ENCODE assay signal across 15 cellular contexts in the genomic region with DNA sequence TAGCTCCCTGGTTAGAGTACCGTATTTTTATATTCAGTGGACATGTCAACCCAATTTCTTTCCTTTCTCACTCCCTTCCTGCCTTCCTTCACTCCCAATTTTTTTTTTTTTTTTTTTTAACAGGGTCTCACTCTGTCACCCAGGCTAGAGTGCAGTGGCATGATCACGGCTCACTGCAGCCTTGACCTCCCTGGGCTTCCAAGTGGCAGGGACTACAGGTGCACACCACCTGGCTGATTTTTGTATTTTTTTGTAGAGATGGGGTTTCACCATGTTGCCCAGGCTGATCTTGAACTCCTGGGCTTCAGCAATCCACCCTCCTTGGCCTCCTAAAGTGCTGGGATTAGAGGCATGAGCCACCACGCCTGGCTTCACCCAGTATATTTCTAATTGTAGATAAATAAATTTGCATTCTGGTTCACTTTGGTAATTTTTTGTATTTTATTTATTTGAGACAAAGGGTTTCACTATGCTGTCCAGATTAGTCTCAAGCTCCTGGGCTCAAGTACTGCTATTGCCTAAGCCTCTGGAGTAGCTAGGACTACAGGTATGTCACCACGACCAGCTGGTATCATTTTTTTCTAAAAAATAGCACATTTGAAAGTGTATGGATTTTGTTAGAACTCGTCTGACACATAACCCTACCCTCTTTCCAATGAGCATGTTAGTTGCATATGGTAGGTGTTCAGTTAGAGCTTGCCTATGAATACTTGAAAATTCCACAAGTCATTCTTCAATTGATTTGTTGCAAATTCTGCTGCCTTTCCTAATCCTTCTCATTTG. TPM values are rescaled to one million over a fixed set of nuclear protein-coding genes. Genes with fewer than 3 reads are reported as not detected.
DNase-seq lines count a peak whose midpoint lies in the region; ATAC-seq, FAIRE-seq and TF ChIP-seq lines count a peak whose summit lies in the region.
"Had no signal": no experiment of that assay in that cellular context is flagged by ENCODE, and none has a peak within 500 bp of the region (broad histone marks: within the 10 kb centered on the region; RNA-seq: fewer than 3 reads in every experiment).

No MANE protein-coding gene starts in this region.

- CTCF ChIA-PET in HCT116 (lab: Charles Lee): interaction anchor here (0.9 kb wide), 1 partner anchor 232 kb away, joined by 3 read pairs; no protein-coding TSS in a partner anchor

- peaks cover 28% of the 10 kb centered on the region for H4K20me1 ChIP-seq in HCT116 (ENCODE audit: insufficient read depth)

- FAIRE-seq in H54 (lab: Jason Lieb, UNC): no peak
- FAIRE-seq: endometrium had no signal

- ATAC-seq in HCT116 (peak; percentile 45), RWPE2 (ENCODE audit: low read depth) (peak; percentile 35), gastroesophageal sphincter (peak; percentile 50), psoas muscle (peak; percentile 31 to 53 (median 48))
- no peak for ATAC-seq in effector memory CD8-positive, alpha-beta T cell (replicated peaks)

- 55 to 89% methylated on average over 4 to 5 of the region's 5 CpGs for WGBS in gastroesophageal sphincter (ENCODE audit: low coverage in 1 of 2), 2 donors
- 41 to 57% (median 46%) methylated on average over 5 of the region's 5 CpGs for WGBS in psoas muscle, 3 donors

- no peak overlapping the region for H3K4me2 ChIP-seq in HCT116 (ENCODE audit: low read length)

- no peak overlapping the region for H3K4me3 ChIP-seq in HCT116 (replicated peaks in 1 of 2; ENCODE audit: low read depth in 1 of 2, low read length in 2 of 2)
- H3K4me3 ChIP-seq in RWPE2 (ENCODE audit: severe bottlenecking): no peak overlapping the region
- no peak overlapping the region for H3K4me3 ChIP-seq in gastroesophageal sphincter
- no peak overlapping the region for H3K4me3 ChIP-seq in psoas muscle
- H3K4me3 ChIP-seq: MG63, thoracic aorta had no signal

- H3K27me3 ChIP-seq in HCT116 (ENCODE audit: insufficient read depth, low read length): no peaks in the 10 kb centered on the region
- no peaks in the 10 kb centered on the region for H3K27me3 ChIP-seq in RWPE2 (ENCODE audit: insufficient read depth, poor library complexity, severe bottlenecking)
- H3K27me3 ChIP-seq in gastroesophageal sphincter: no peaks in the 10 kb centered on the region
- H3K27me3 ChIP-seq in psoas muscle (ENCODE audit: insufficient read depth in 3 of 3, low read length in 2 of 3): no peaks in the 10 kb centered on the region

- H3K36me3 ChIP-seq in HCT116 (ENCODE audit: control insufficient read depth in 1 of 2, insufficient read depth in 2 of 2, low read length in 2 of 2): peaks cover 25 to 28% of the 10 kb centered on the region in 2 experiments
- peaks cover 34% of the 10 kb centered on the region for H3K36me3 ChIP-seq in RWPE2 (ENCODE audit: low read depth)
- H3K36me3 ChIP-seq in gastroesophageal sphincter: peaks cover 26 to 33% of the 10 kb centered on the region in 2 donors
- H3K36me3 ChIP-seq in psoas muscle (ENCODE audit: insufficient read depth in 1 of 2, low read depth in 1 of 2): peaks cover 3 to 37% of the 10 kb centered on the region in 2 donors

- TF ChIP-seq POLR2A in HCT116 (IDR thresholded peaks at IDR 0.05; ENCODE audit: borderline replicate concordance, extremely low read depth, insufficient read depth, insufficient read length) (no peak), gastroesophageal sphincter (IDR thresholded peaks at IDR 0.05) (no peak), H54 (IDR thresholded peaks at IDR 0.05; ENCODE audit: low read depth, low read length) (no peak)

- H3K27ac Mint-ChIP-seq in effector memory CD8-positive, alpha-beta T cell: no peak overlapping the region
- H3K27ac Mint-ChIP-seq in mesothelial cell of epicardium: no peak overlapping the region

- POLR2A ChIA-PET in HCT116 (lab: Charles Lee): interaction anchor here (1.5 to 4.3 kb wide), 3 partner anchors 12 to 192 kb away, joined by 3 to 82 read pairs (median 7); a partner anchor contains a TSS

- H3K27me3 Mint-ChIP-seq in effector memory CD8-positive, alpha-beta T cell: no peaks in the 10 kb centered on the region
- no peaks in the 10 kb centered on the region for H3K27me3 Mint-ChIP-seq in mesothelial cell of epicardium (ENCODE audit: low read depth)

- H3K27ac ChIP-seq in HCT116 (ENCODE audit: low read depth, low read length) (peak overlapping the region; percentile 24), RWPE2 (ENCODE audit: poor library complexity, severe bottlenecking) (peak overlapping the region; percentile 96), gastroesophageal sphincter (peak overlapping the region in 2 of 4 donors; percentile 15 to 39), psoas muscle (peak overlapping the region; percentile 36)
- H3K27ac ChIP-seq: thoracic aorta, VCaP had no signal

- no peak overlapping the region for H2AFZ ChIP-seq in HCT116 (ENCODE audit: low read depth, low read length, poor library complexity, severe bottlenecking)

- H3K9me3 ChIP-seq in HCT116 (ENCODE audit: control insufficient read depth in 1 of 2, insufficient read depth in 1 of 2, low read depth in 1 of 2, low read length in 2 of 2): no peaks in the 10 kb centered on the region
- no peaks in the 10 kb centered on the region for H3K9me3 ChIP-seq in RWPE2 (ENCODE audit: severe bottlenecking)
- no peaks in the 10 kb centered on the region for H3K9me3 ChIP-seq in gastroesophageal sphincter
- no peaks in the 10 kb centered on the region for H3K9me3 ChIP-seq in psoas muscle
- H3K9me3 ChIP-seq: MG63, thoracic aorta had no signal

- H3K9ac ChIP-seq in HCT116 (ENCODE audit: low read length): no peak overlapping the region

- H3K36me3 Mint-ChIP-seq in effector memory CD8-positive, alpha-beta T cell (ENCODE audit: insufficient read depth): peaks cover 48% of the 10 kb centered on the region
- H3K36me3 Mint-ChIP-seq in mesothelial cell of epicardium: peaks cover 28% of the 10 kb centered on the region

- intact Hi-C loops in HCT116 (cut with micrococcal nuclease): loop anchor here (5.0 kb wide), 5 partner anchors 90 to 365 kb away; a partner anchor contains a TSS
- intact Hi-C loops in psoas muscle (cut with DNase I): no loop called here

- H3K9me2 ChIP-seq in HCT116 (ENCODE audit: insufficient read depth): no peaks in the 10 kb centered on the region

- H3K4me1 ChIP-seq in HCT116 (ENCODE audit: control insufficient read depth in 1 of 2, insufficient read depth in 2 of 2, low read length in 2 of 2): peaks cover 0 to 19% of the 10 kb centered on the region in 2 experiments; a peak in 2 of 4 replicates
- H3K4me1 ChIP-seq in RWPE2 (ENCODE audit: insufficient read depth, poor library complexity, severe bottlenecking): peaks cover 27% of the 10 kb centered on the region
- H3K4me1 ChIP-seq in gastroesophageal sphincter: peaks cover 0 to 27% (median 3%) of the 10 kb centered on the region in 3 donors
- H3K4me1 ChIP-seq in psoas muscle: peaks cover 7% of the 10 kb centered on the region

- H3K9me3 Mint-ChIP-seq in effector memory CD8-positive, alpha-beta T cell: no peaks in the 10 kb centered on the region
- no peaks in the 10 kb centered on the region for H3K9me3 Mint-ChIP-seq in mesothelial cell of epicardium

- RAD21 ChIA-PET in HCT116 (lab: Charles Lee; ENCODE audit: low non-redundant PET in 1 of 2, low total read pairs in 2 of 2, uncharacterized antibody in 2 of 2, unreplicated experiment in 2 of 2): interaction anchor here (0.5 to 0.7 kb wide), 2 partner anchors 15 to 578 kb away, joined by 3 read pairs; no protein-coding TSS in a partner anchor

- TF ChIP-seq EP300 in gastroesophageal sphincter (IDR thresholded peaks at IDR 0.05): no peak

- peaks cover 15% of the 10 kb centered on the region for H3K79me2 ChIP-seq in HCT116 (ENCODE audit: insufficient read depth, low read length)

- TF ChIP-seq RAD21 in HCT116 (IDR thresholded peaks at IDR 0.05; ENCODE audit: low read depth): no peak

- TF ChIP-seq CTCF in HCT116 (IDR thresholded peaks at IDR 0.05 in 2 of 3, conservative IDR thresholded peaks at IDR 0.05 in 1 of 3; ENCODE audit: borderline replicate concordance in 1 of 3, insufficient read depth in 1 of 3, low read depth in 2 of 3, low read length in 2 of 3) (no peak), RWPE2 (IDR thresholded peaks at IDR 0.05; ENCODE audit: poor library complexity, severe bottlenecking) (no peak), gastroesophageal sphincter (IDR thresholded peaks at IDR 0.05) (no peak), psoas muscle (IDR thresholded peaks at IDR 0.05) (no peak), mesothelial cell of epicardium (IDR thresholded peaks at IDR 0.05; ENCODE audit: unreplicated experiment) (no peak)

- H3K4me1 Mint-ChIP-seq in effector memory CD8-positive, alpha-beta T cell (ENCODE audit: low read depth in 2 of 2): peaks cover 6 to 7% of the 10 kb centered on the region in 2 donors
- peaks cover 11% of the 10 kb centered on the region for H3K4me1 Mint-ChIP-seq in mesothelial cell of epicardium

- H3K4me3 Mint-ChIP-seq in effector memory CD8-positive, alpha-beta T cell: no peak overlapping the region
- H3K4me3 Mint-ChIP-seq in mesothelial cell of epicardium: no peak overlapping the region

- no TSS peak for BruUV-seq in HCT116 (replicated peaks; lab: Mats Ljungman, UMichigan)

- DNase-seq in HCT116 (ENCODE audit: low read depth, low spot score): no peak
- DNase-seq in RWPE2 (ENCODE audit: low spot score): no peak
- DNase-seq in psoas muscle: no peak
- DNase-seq in effector memory CD8-positive, alpha-beta T cell: no peak
- no peak for DNase-seq in H54 (ENCODE audit: insufficient read length, low spot score)
- DNase-seq in mesothelial cell of epicardium (ENCODE audit: low spot score in 2 of 2, unreplicated experiment in 2 of 2): no peak
- DNase-seq: activated T-cell treated with anti-CD3 and anti-CD28 coated beads, Interleukin-2, amount 50 U/mL, for 1 hour; MG63; midbrain; NCI-H2227 treated with DMSO at 0.1 percent for 48 hours; SHP77 treated with DMSO at 0.1 percent for 48 hours had no signal

TF ChIP-seq in HCT116, 20 proteins besides CTCF, POLR2A, EP300 and RAD21 (continues in another document):
- TF ChIP-seq EGR1 (IDR thresholded peaks at IDR 0.05; ENCODE audit: low read depth) (0 out of 2 replicates have a peak, but pooled peaks have one; percentile 7), CEBPB (IDR thresholded peaks at IDR 0.05; ENCODE audit: low read depth) (peak; percentile 24; the same call in 1 of the 2 replicates), ZFX (IDR thresholded peaks at IDR 0.05) (no peak)

RNA-seq across cellular contexts. Expression of a gene that starts 15.7 kb away (rescaled TPM):
- 1,049 TPM for total RNA-seq in HCT116 (2021; ENCODE audit: unreplicated experiment)
- polyA plus RNA-seq in HCT116 (2012): 307 and 350 TPM in 2 replicates
- total RNA-seq in gastroesophageal sphincter: 100 to 1,000 TPM; 175 to 271 (median 263) TPM
- total RNA-seq in psoas muscle: 100 to 1,000 TPM; 287 to 428 (median 331) TPM
- polyA plus RNA-seq in psoas muscle: 100 to 1,000 TPM in 2 of 3 donors, 10 to 100 TPM in 1; 35.8 to 317 (median 180) TPM
- 256 to 274 TPM (median 261 TPM) in 3 replicates for total RNA-seq in mesothelial cell of epicardium
